3 cellular contexts compared by ENCODE assay signal in genomic region chr12:80456513-80456912, GRCh38.
TF ChIP-seq lines count a peak whose summit lies in the region.

No MANE protein-coding gene starts in this region.

TF ChIP-seq in liver, 16 proteins besides CTCF, POLR2A, EP300 and RAD21:
- TF ChIP-seq JUND (IDR thresholded peaks at IDR 0.05) (no peak), HNF4A (conservative IDR thresholded peaks at IDR 0.05) (peak in 1 of 2 donors; percentile 25), YY1 (IDR thresholded peaks at IDR 0.05) (peak; percentile 11)

TF ChIP-seq in HepG2, 621 proteins besides CTCF, POLR2A, EP300 and RAD21:
- TF ChIP-seq ZNF354B (CRISPR knock-in tag; IDR thresholded peaks at IDR 0.05) (no peak), U2AF1 (optimal IDR thresholded peaks at IDR 0.05; ENCODE audit: low read depth, low read length) (no peak), ZNF253 (CRISPR knock-in tag; IDR thresholded peaks at IDR 0.05; ENCODE audit: borderline replicate concordance) (no peak), SIN3B (IDR thresholded peaks at IDR 0.05; ENCODE audit: low read length) (no peak), KDM2A (CRISPR knock-in tag; IDR thresholded peaks at IDR 0.05; ENCODE audit: borderline replicate concordance, low read depth) (no peak), BORCS8-MEF2B (CRISPR knock-in tag; IDR thresholded peaks at IDR 0.05) (no peak), ZNF326 (CRISPR knock-in tag; IDR thresholded peaks at IDR 0.05; ENCODE audit: borderline replicate concordance) (no peak), ZNF563 (CRISPR knock-in tag; IDR thresholded peaks at IDR 0.05) (no peak), ZNF737 (CRISPR knock-in tag; IDR thresholded peaks at IDR 0.05; ENCODE audit: borderline replicate concordance) (no peak), ZSCAN22 (CRISPR knock-in tag; IDR thresholded peaks at IDR 0.05) (no peak), ZMAT5 (CRISPR knock-in tag; IDR thresholded peaks at IDR 0.05; ENCODE audit: borderline replicate concordance, low read depth) (no peak), ZNF557 (CRISPR knock-in tag; IDR thresholded peaks at IDR 0.05) (no peak)

TF ChIP-seq in endothelial cell of umbilical vein, 7 proteins besides CTCF, POLR2A, EP300 and RAD21:
- TF ChIP-seq MYC (IDR thresholded peaks at IDR 0.05; ENCODE audit: low read depth, low read length) (no peak), MAX (IDR thresholded peaks at IDR 0.05; ENCODE audit: insufficient read depth, insufficient read length) (no peak), POLR2AphosphoS5 (IDR thresholded peaks at IDR 0.05; ENCODE audit: insufficient read depth, low read depth, low read length) (no peak), EZH2 (IDR thresholded peaks at IDR 0.05; ENCODE audit: borderline replicate concordance, low read depth, low read length, severe bottlenecking) (no peak), GATA2 (IDR thresholded peaks at IDR 0.05; ENCODE audit: insufficient read depth, insufficient read length, low read depth, low read length) (no peak), JUN (IDR thresholded peaks at IDR 0.05; ENCODE audit: borderline replicate concordance, insufficient read depth, insufficient read length, low read depth) (no peak), FOS (IDR thresholded peaks at IDR 0.05; ENCODE audit: borderline replicate concordance, insufficient read depth, low read length) (no peak)
